Comparison of ENCODE assay signal across 16 cellular contexts in genomic region chr12:109084425-109084824, GRCh38. TPM values are rescaled to one million over a fixed set of nuclear protein-coding genes. Genes with fewer than 3 reads are reported as not detected.
DNase-seq lines count a peak whose midpoint lies in the region; ATAC-seq and TF ChIP-seq lines count a peak whose summit lies in the region.
"Had no signal": no experiment of that assay in that cellular context is flagged by ENCODE, and none has a peak within 500 bp of the region (broad histone marks: within the 10 kb centered on the region; RNA-seq: fewer than 3 reads in every experiment).

No MANE protein-coding gene starts in this region.

- TF ChIP-seq CTCF in dorsolateral prefrontal cortex (IDR thresholded peaks at IDR 0.05 in 54 of 56, conservative IDR thresholded peaks at IDR 0.05 in 2 of 56; ENCODE audit: low read depth in 1 of 56, partially characterized antibody in 56 of 56) (no peak), liver (IDR thresholded peaks at IDR 0.05; ENCODE audit: low read depth, low read length, missing input control) (no peak)

- H3K36me3 ChIP-seq in liver (ENCODE audit: control insufficient read depth in 4 of 4, insufficient read depth in 3 of 4, low read depth in 1 of 4, low read length in 3 of 4), result peaks cover 10 to 44% (median 22%) of the 10 kb centered on the region in 4 donors

- no peaks in the 10 kb centered on the region for H3K9me3 ChIP-seq in liver (ENCODE audit: control insufficient read depth in 4 of 4, low read length in 3 of 4)

- H3K27me3 ChIP-seq in dorsolateral prefrontal cortex, result no peaks in the 10 kb centered on the region
- H3K27me3 ChIP-seq in liver (ENCODE audit: control insufficient read depth in 4 of 4, insufficient read depth in 4 of 4, low read length in 3 of 4), result no peaks in the 10 kb centered on the region

- H3K27ac ChIP-seq in dorsolateral prefrontal cortex (peak overlapping the region in 33 of 59 donors; percentile 17 to 88 (median 71)), liver (ENCODE audit: low read depth in 1 of 2, low read length in 2 of 2) (peak overlapping the region; percentile 61 to 74)

- no peak overlapping the region for H3K9ac ChIP-seq in liver (ENCODE audit: low read depth in 1 of 2, low read length in 2 of 2)

- WGBS in liver, result 38% methylated on average over 2 of the region's 2 CpGs

- no peak for ATAC-seq in GM19324 (IDR thresholded peaks at IDR 0.05; ENCODE audit: low FRiP score, unreplicated experiment)

- H3K4me1 ChIP-seq in liver (ENCODE audit: control insufficient read depth in 4 of 4, insufficient read depth in 4 of 4, low read length in 3 of 4), result peaks cover 7 to 51% (median 51%) of the 10 kb centered on the region in 4 donors

- H3K4me3 ChIP-seq in dorsolateral prefrontal cortex (no peak overlapping the region), liver (ENCODE audit: low read depth in 1 of 3, low read length in 3 of 3) (no peak overlapping the region)

- peak; percentile 57 for DNase-seq in HuH-7 (ENCODE audit: low spot score)
- no peak for DNase-seq in dorsolateral prefrontal cortex
- DNase-seq in renal cortical epithelial cell (ENCODE audit: low read depth), result peak; percentile 66
- DNase-seq in activated CD4-positive, alpha-beta T cell treated with anti-CD3 and anti-CD28 coated beads, Interleukin-2, amount 50 U/mL, for 4 hours, result no peak
- DNase-seq in cerebellar cortex (ENCODE audit: low spot score), result no peak
- no peak for DNase-seq in D341Med (ENCODE audit: low spot score)
- DNase-seq: C1 segment of cervical spinal cord; Calu3; CD4-positive, alpha-beta T cell; DND-41; GDM1; HCEC 1CT; HFFc6; IMR-90 had no signal

- intact Hi-C loops in dorsolateral prefrontal cortex (cut with DNase I), result no loop called here

- peak; percentile 39 to 48 for TF ChIP-seq RAD21 in liver (IDR thresholded peaks at IDR 0.05)

TF ChIP-seq in liver, 16 proteins besides CTCF, POLR2A, EP300 and RAD21:
- TF ChIP-seq ATF3 (IDR thresholded peaks at IDR 0.05) (no peak), JUND (IDR thresholded peaks at IDR 0.05) (peak; percentile 35 to 39), HNF4A (conservative IDR thresholded peaks at IDR 0.05) (peak; percentile 75 to 80), HNF4G (IDR thresholded peaks at IDR 0.05) (peak; percentile 39), ZBTB33 (IDR thresholded peaks at IDR 0.05) (peak; percentile 69), SP1 (IDR thresholded peaks at IDR 0.05) (peak; percentile 84), REST (IDR thresholded peaks at IDR 0.05) (peak; percentile 73), TAF1 (conservative IDR thresholded peaks at IDR 0.05) (no peak), FOXA1 (IDR thresholded peaks at IDR 0.05) (peak; percentile 45), EGR1 (IDR thresholded peaks at IDR 0.05; ENCODE audit: low read depth in 2 of 2) (peak in 1 of 2 donors; percentile 65), YY1 (IDR thresholded peaks at IDR 0.05) (peak; percentile 95), RXRA (IDR thresholded peaks at IDR 0.05) (peak; percentile 64 to 87), FOXA2 (IDR thresholded peaks at IDR 0.05) (no peak), NR2F2 (IDR thresholded peaks at IDR 0.05) (peak; percentile 51), GABPA (IDR thresholded peaks at IDR 0.05 in 1 of 2, conservative IDR thresholded peaks at IDR 0.05 in 1 of 2) (no peak)
- TF ChIP-seq, protein P1, sequence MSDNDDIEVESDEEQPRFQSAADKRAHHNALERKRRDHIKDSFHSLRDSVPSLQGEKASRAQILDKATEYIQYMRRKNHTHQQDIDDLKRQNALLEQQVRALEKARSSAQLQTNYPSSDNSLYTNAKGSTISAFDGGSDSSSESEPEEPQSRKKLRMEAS (IDR thresholded peaks at IDR 0.05), result peak; percentile 62
TF ChIP-seq in liver: peak in this region for 12.

RNA-seq across cellular contexts. Expression of gene ALKBH2, which starts 8.8 kb away (rescaled TPM):
- total RNA-seq in dorsolateral prefrontal cortex, result 10 to 100 TPM in 100 of 120 experiments, 1 to 10 TPM in 20; 6.8 to 20.9 (median 12.4) TPM
- 10 to 100 TPM in 1 of 2 donors, 1 to 10 TPM in 1; 6.8 to 24.2 TPM for total RNA-seq in liver
- 10 to 100 TPM; 15.7 to 24.7 TPM for polyA plus RNA-seq in liver
- 13.9 and 19.6 TPM in 2 replicates for total RNA-seq in renal cortical epithelial cell

RNA-seq across cellular contexts. Expression of gene UNG, which starts 13.0 kb away (rescaled TPM):
- total RNA-seq in dorsolateral prefrontal cortex (10 to 100 TPM; 14.5 to 54.3 (median 25.9) TPM), liver (10 to 100 TPM in 1 of 2 donors, 1 to 10 TPM in 1; 9.4 to 22.1 TPM), renal cortical epithelial cell (21.5 and 27.1 TPM in 2 replicates)
- 10 to 100 TPM; 14.1 to 15.7 TPM for polyA plus RNA-seq in liver

RNA-seq across cellular contexts. Expression of gene ACACB, which starts 32.0 kb away (rescaled TPM):
- total RNA-seq in dorsolateral prefrontal cortex (100 to 1,000 TPM in 6 of 120 experiments, 10 to 100 TPM in 114; 12.5 to 161 (median 54.1) TPM), liver (100 to 1,000 TPM in 1 of 2 donors, 10 to 100 TPM in 1; 12.9 to 288 TPM), renal cortical epithelial cell (1.9 and 8.9 TPM in 2 replicates)
- polyA plus RNA-seq in liver, result 10 to 100 TPM; 46.5 to 57.8 TPM

RNA-seq across cellular contexts. Expression of gene USP30, which starts 32.0 kb away (rescaled TPM):
- total RNA-seq in dorsolateral prefrontal cortex (10 to 100 TPM; 22.1 to 52.9 (median 33.6) TPM), liver (10 to 100 TPM in 1 of 2 donors, 1 to 10 TPM in 1; 6.4 to 12.1 TPM), renal cortical epithelial cell (6.9 and 10.9 TPM in 2 replicates)
- 10 to 100 TPM in 1 of 2 donors, 1 to 10 TPM in 1; 7.8 to 11.0 TPM for polyA plus RNA-seq in liver

Comparison
In these comparisons a context has a peak if more than half of its experiments do, and no peak if none do; other contexts are left out.
1. DNase-seq: peak in HuH-7 (single experiment) and renal cortical epithelial cell (single experiment); none in dorsolateral prefrontal cortex (0 of 10), activated CD4-positive, alpha-beta T cell treated with anti-CD3 and anti-CD28 coated beads, Interleukin-2, amount 50 U/mL, for 4 hours (0 of 2), cerebellar cortex (single experiment) and D341Med (single experiment).